In genomic region chr11:77188323-77188911, GRCh38 we compare ENCODE assay signal across 7 cellular contexts.
DNase-seq lines count a peak whose midpoint lies in the region; ATAC-seq and TF ChIP-seq lines count a peak whose summit lies in the region.

No MANE protein-coding gene starts in this region.

- H3K9ac ChIP-seq in MM.1S (ENCODE audit: low read length) (no peak overlapping the region), trophoblast cell (ENCODE audit: low read length) (no peak overlapping the region)

- TF ChIP-seq CTCF in GM12872 (IDR thresholded peaks at IDR 0.05; ENCODE audit: insufficient read depth, low read depth, low read length) (peak; percentile 88), MM.1S (IDR thresholded peaks at IDR 0.05; ENCODE audit: low read length) (peak; percentile 94), gastroesophageal sphincter (IDR thresholded peaks at IDR 0.05) (peak in 3 of 4 experiments; percentile 82 to 84 (median 83))

- 36 to 50% methylated on average over 3 to 4 of the region's 4 CpGs for WGBS in gastroesophageal sphincter (ENCODE audit: low coverage in 1 of 2), 2 donors
- no CpG with 5 or more reads among the region's 4 CpGs for WGBS in trophoblast cell (ENCODE audit: extremely low coverage, insufficient coverage, insufficient read length)

- no peak for TF ChIP-seq POLR2A in gastroesophageal sphincter (IDR thresholded peaks at IDR 0.05)

- H3K4me2 ChIP-seq in MM.1S (ENCODE audit: low read depth, low read length) (no peak overlapping the region), trophoblast cell (ENCODE audit: low read length) (no peak overlapping the region)

- peaks cover 6% of the 10 kb centered on the region for H3K4me1 ChIP-seq in MM.1S (ENCODE audit: low read length)
- H3K4me1 ChIP-seq in SJSA1 (replicated peaks) = no peaks in the 10 kb centered on the region
- no peaks in the 10 kb centered on the region for H3K4me1 ChIP-seq in gastroesophageal sphincter
- H3K4me1 ChIP-seq in trophoblast cell (ENCODE audit: control insufficient read depth in 1 of 2, insufficient read depth in 2 of 2, low read length in 2 of 2) = no peaks in the 10 kb centered on the region

- H3K18ac ChIP-seq in trophoblast cell (ENCODE audit: low read length) = no peak overlapping the region

- no peak overlapping the region for H3K4ac ChIP-seq in trophoblast cell (ENCODE audit: low read depth, low read length)

- H4K20me1 ChIP-seq in MM.1S (ENCODE audit: insufficient read depth, low read length) = no peaks in the 10 kb centered on the region

- H3K27ac ChIP-seq in MM.1S (ENCODE audit: low read length) (no peak overlapping the region), SJSA1 (no peak overlapping the region), gastroesophageal sphincter (no peak overlapping the region), trophoblast cell (ENCODE audit: low read depth, low read length) (no peak overlapping the region)

- H4K12ac ChIP-seq in trophoblast cell (ENCODE audit: low read depth, low read length) = no peak overlapping the region

- H3K36me3 ChIP-seq in MM.1S (replicated peaks; ENCODE audit: insufficient read depth, low read length) (no peaks in the 10 kb centered on the region), SJSA1 (no peaks in the 10 kb centered on the region), gastroesophageal sphincter (peaks cover 0 to 5% of the 10 kb centered on the region in 2 donors), trophoblast cell (ENCODE audit: control insufficient read depth in 1 of 2, insufficient read depth in 2 of 2, low read length in 2 of 2) (no peaks in the 10 kb centered on the region)

- no peaks in the 10 kb centered on the region for H3F3A ChIP-seq in MM.1S (ENCODE audit: insufficient read depth, low read length)

- no peaks in the 10 kb centered on the region for H3K79me2 ChIP-seq in MM.1S (ENCODE audit: low read length)
- H3K79me2 ChIP-seq in trophoblast cell (ENCODE audit: control insufficient read depth, insufficient read depth, low read length, poor library complexity) = no peaks in the 10 kb centered on the region

- no peak overlapping the region for H2BK120ac ChIP-seq in trophoblast cell (ENCODE audit: insufficient read depth, low read length, poor library complexity)

- H3K9me2 ChIP-seq in MM.1S (replicated peaks; ENCODE audit: insufficient read depth, low read length) = no peaks in the 10 kb centered on the region

- H2BK12ac ChIP-seq in trophoblast cell (ENCODE audit: low read length) = no peak overlapping the region

- H3K79me1 ChIP-seq in trophoblast cell (ENCODE audit: low read length) = no peaks in the 10 kb centered on the region

- DNase-seq in MM.1S (peak; percentile 65), SJSA1 (ENCODE audit: low read depth in 1 of 2, low spot score in 2 of 2) (peak; percentile 15 to 61), trophoblast cell (peak; percentile 62 to 89), ureter (ENCODE audit: low spot score) (peak; percentile 79)
- DNase-seq in activated gamma-delta T cell treated with anti-CD3 and anti-CD28 coated beads, Interleukin-2, amount 50 U/mL, for 16 hours (ENCODE audit: low read depth) = peak; percentile 53

- no peaks in the 10 kb centered on the region for H3K9me3 ChIP-seq in MM.1S (replicated peaks; ENCODE audit: insufficient read depth, low read length)
- no peaks in the 10 kb centered on the region for H3K9me3 ChIP-seq in SJSA1 (replicated peaks)
- H3K9me3 ChIP-seq in gastroesophageal sphincter = no peaks in the 10 kb centered on the region
- peaks cover 2% of the 10 kb centered on the region for H3K9me3 ChIP-seq in trophoblast cell (ENCODE audit: insufficient read depth, low read depth, low read length)

- peak overlapping the region; percentile 7 for H3K23ac ChIP-seq in trophoblast cell (ENCODE audit: low read length)

- ATAC-seq in gastroesophageal sphincter = peak; percentile 72

- no peak overlapping the region for H2AK5ac ChIP-seq in trophoblast cell (ENCODE audit: low read length)

- H3K4me3 ChIP-seq in MM.1S (ENCODE audit: low read length) (no peak overlapping the region), SJSA1 (no peak overlapping the region), gastroesophageal sphincter (no peak overlapping the region), trophoblast cell (ENCODE audit: low read depth, low read length) (no peak overlapping the region)

- H2AFZ ChIP-seq in MM.1S (ENCODE audit: low read length) = no peak overlapping the region
- H2AFZ ChIP-seq in trophoblast cell (ENCODE audit: insufficient read depth, low read length, poor library complexity) = no peak overlapping the region

- TF ChIP-seq EP300 in gastroesophageal sphincter (IDR thresholded peaks at IDR 0.05) = no peak

- no peaks in the 10 kb centered on the region for H3K27me3 ChIP-seq in MM.1S (replicated peaks; ENCODE audit: insufficient read depth, low read length)
- no peaks in the 10 kb centered on the region for H3K27me3 ChIP-seq in SJSA1 (replicated peaks)
- peaks cover 10% of the 10 kb centered on the region for H3K27me3 ChIP-seq in gastroesophageal sphincter
- no peaks in the 10 kb centered on the region for H3K27me3 ChIP-seq in trophoblast cell (ENCODE audit: insufficient read depth, low read length)

- H3K14ac ChIP-seq in trophoblast cell (ENCODE audit: low read length) = no peak overlapping the region

- H4K8ac ChIP-seq in trophoblast cell (ENCODE audit: low read depth, low read length) = no peak overlapping the region

- H2BK5ac ChIP-seq in trophoblast cell (ENCODE audit: low read depth, low read length, poor library complexity) = no peak overlapping the region

- H4K91ac ChIP-seq in trophoblast cell (ENCODE audit: low read depth, low read length) = no peak overlapping the region
